ENCODE assay signal across 13 cellular contexts in genomic region chr12:7843583-7843982, GRCh38. TPM values are rescaled to one million over a fixed set of nuclear protein-coding genes. Genes with fewer than 3 reads are reported as not detected.
A peak's percentile ranks its signal among the peaks of the same experiment; 100 is the strongest.
DNase-seq lines count a peak whose midpoint lies in the region; ATAC-seq, FAIRE-seq and TF ChIP-seq lines count a peak whose summit lies in the region.
"Not testable (repeated sequence)": the region's sequence is repeated elsewhere in the genome, so short reads cannot be mapped to it uniquely, and the experiment has no call there.
"Had no signal": no experiment of that assay in that cellular context is flagged by ENCODE, and none has a peak within 500 bp of the region (broad histone marks: within the 10 kb centered on the region; RNA-seq: fewer than 3 reads in every experiment).

No MANE protein-coding gene starts in this region.

- not testable (repeated sequence) for H3K79me2 ChIP-seq in GM23338 (replicated peaks; ENCODE audit: insufficient read depth); K562 (ENCODE audit: control insufficient read depth, insufficient read depth, low read length)

- intact Hi-C loops in K562 (cut with micrococcal nuclease); mucosa of descending colon (cut with DNase I, micrococcal nuclease): not testable (repeated sequence)

- 0 out of 2 replicates have a peak overlapping the region, but pooled peaks have one; percentile 22 for H3K4me2 ChIP-seq in GM23338
- not testable (repeated sequence) for H3K4me2 ChIP-seq in K562 (ENCODE audit: insufficient read depth, low read length)

- not testable (repeated sequence) for H3K36me3 ChIP-seq in CD4-positive, CD25-positive, alpha-beta regulatory T cell (ENCODE audit: control insufficient read depth, insufficient read depth, low read length); GM23338 (ENCODE audit: insufficient read depth); K562 (ENCODE audit: control insufficient read depth, insufficient read depth, low read length); mucosa of descending colon (ENCODE audit: low read depth)

- BruUV-seq in K562 (replicated peaks; lab: Mats Ljungman, UMichigan), result not testable (repeated sequence)

- not testable (repeated sequence) for H3F3A ChIP-seq in GM23338 (replicated peaks; ENCODE audit: low read depth)

- not testable (repeated sequence) for H3K9me1 ChIP-seq in K562 (ENCODE audit: control insufficient read depth, insufficient read depth, low read length)

- not testable (repeated sequence) for H3K27ac ChIP-seq in CD4-positive, CD25-positive, alpha-beta regulatory T cell (ENCODE audit: insufficient read depth, low read length, poor library complexity, severe bottlenecking); K562 (ENCODE audit: extremely low read depth, low read depth, low read length)
- H3K27ac ChIP-seq in GM23338 (ENCODE audit: low read depth), result peak overlapping the region; percentile 68; the same call in 1 of the 2 replicates

- not testable (repeated sequence) for H3K9ac ChIP-seq in K562 (ENCODE audit: insufficient read depth in 1 of 2, low read depth in 2 of 2, low read length in 2 of 2)

- CTCF ChIA-PET in K562 (lab: Yijun Ruan, JAX; ENCODE audit: low intra/inter-chr PET ratio), result not testable (repeated sequence)

- FAIRE-seq in K562 (lab: Jason Lieb, UNC), result peak; percentile 91

- ATAC-seq in CD4-positive, CD25-positive, alpha-beta regulatory T cell (ENCODE audit: low read depth in 2 of 2), result peak; percentile 57 to 59
- ATAC-seq in GM23338, K562: not testable (repeated sequence)
- ATAC-seq in T-helper 17 cell (peak; percentile 90), mucosa of descending colon (peak; percentile 48)
- ATAC-seq in activated T-cell treated with anti-CD3 and anti-CD28 coated beads, Interleukin-2, amount 50 U/mL, for 4 hours, result peak; percentile 89 to 95
- peak; percentile 97 for ATAC-seq in stimulated activated effector memory CD8-positive, alpha-beta T cell treated with anti-CD3 and anti-CD28 coated beads, Interleukin-12 subunit alpha, Interleukin-12 subunit beta, amount 100 ng/mL, for 72 hours

- H3K9me2 ChIP-seq in GM23338 (ENCODE audit: insufficient read depth), result not testable (repeated sequence)

- not testable (repeated sequence) for H4K20me1 ChIP-seq in GM23338 (replicated peaks; ENCODE audit: insufficient read depth); K562 (replicated peaks; ENCODE audit: control insufficient read depth, insufficient read depth, low read length)

- WGBS in K562 (ENCODE audit: insufficient coverage, low coverage, missing lambda C conversion rate), result 8% methylated on average over 2 of the region's 9 CpGs

- TF ChIP-seq RAD21 in K562 (CRISPR knock-in tag; conservative IDR thresholded peaks at IDR 0.05 in 1 of 2, IDR thresholded peaks at IDR 0.05 in 1 of 2), result not testable (repeated sequence)

- H3K4me1 ChIP-seq in CD4-positive, CD25-positive, alpha-beta regulatory T cell (ENCODE audit: control insufficient read depth, insufficient read depth, low read length, poor library complexity, severe bottlenecking); K562 (replicated peaks in 1 of 2; ENCODE audit: control insufficient read depth in 2 of 2, insufficient read depth in 2 of 2, low read length in 2 of 2); mucosa of descending colon (ENCODE audit: low read depth): not testable (repeated sequence)
- H3K4me1 ChIP-seq in GM23338 (ENCODE audit: insufficient read depth), result peaks cover 43% of the 10 kb centered on the region

- TF ChIP-seq EP300 in K562 (IDR thresholded peaks at IDR 0.05; ENCODE audit: low read length), result not testable (repeated sequence)

- peaks cover 10% of the 10 kb centered on the region for H3K27me3 Mint-ChIP-seq in CD4-positive, CD25-positive, alpha-beta regulatory T cell
- H3K27me3 Mint-ChIP-seq in GM23338 (ENCODE audit: insufficient read depth, low read depth, poor library complexity) (peaks cover 14% of the 10 kb centered on the region), T-helper 17 cell (peaks cover 37% of the 10 kb centered on the region)
- not testable (repeated sequence) for H3K27me3 Mint-ChIP-seq in activated T-cell treated with anti-CD3 and anti-CD28 coated beads, Interleukin-2, amount 50 U/mL, for 4 hours (ENCODE audit: low read depth)

- in situ Hi-C loops in K562 (cut with MboI), result not testable (repeated sequence)

- not testable (repeated sequence) for H2AFZ ChIP-seq in GM23338; K562 (ENCODE audit: low read depth, low read length)

- POLR2A ChIA-PET in K562 (lab: Yijun Ruan, JAX), result not testable (repeated sequence)

- TF ChIP-seq POLR2A in K562 (conservative IDR thresholded peaks at IDR 0.05), result not testable (repeated sequence)

- DNase-seq in CD4-positive, CD25-positive, alpha-beta regulatory T cell, result peak in 1 of 3 donors; percentile 23
- not testable (repeated sequence) for DNase-seq in GM23338 (ENCODE audit: low spot score); T-helper 17 cell; activated T-cell treated with anti-CD3 and anti-CD28 coated beads, Interleukin-2, amount 50 U/mL, for 4 hours; K562 (ENCODE audit: extremely low read depth in 1 of 4, low spot score in 3 of 4); mucosa of descending colon; stimulated activated effector memory CD8-positive, alpha-beta T cell treated with anti-CD3 and anti-CD28 coated beads, Interleukin-12 subunit alpha, Interleukin-12 subunit beta, amount 100 ng/mL, for 72 hours (ENCODE audit: low spot score in 2 of 2)
- peak; percentile 40 to 47 for DNase-seq in foreskin fibroblast

- H3K27ac Mint-ChIP-seq in CD4-positive, CD25-positive, alpha-beta regulatory T cell; stimulated activated effector memory CD8-positive, alpha-beta T cell treated with anti-CD3 and anti-CD28 coated beads, Interleukin-12 subunit alpha, Interleukin-12 subunit beta, amount 100 ng/mL, for 72 hours: not testable (repeated sequence)
- H3K27ac Mint-ChIP-seq in GM23338 (0 out of 2 replicates have a peak overlapping the region, but pooled peaks have one; percentile 11), T-helper 17 cell (peak overlapping the region; percentile 39)

- not testable (repeated sequence) for TF ChIP-seq CTCF in GM23338 (conservative IDR thresholded peaks at IDR 0.05; ENCODE audit: low read depth in 2 of 2); K562 (IDR thresholded peaks at IDR 0.05 in 2 of 3, conservative IDR thresholded peaks at IDR 0.05 in 1 of 3; ENCODE audit: insufficient read depth in 2 of 3, low read depth in 1 of 3, low read length in 3 of 3); foreskin fibroblast (IDR thresholded peaks at IDR 0.05; ENCODE audit: low read depth, low read length); mucosa of descending colon (IDR thresholded peaks at IDR 0.05)

- H3K27me3 ChIP-seq in CD4-positive, CD25-positive, alpha-beta regulatory T cell (ENCODE audit: control insufficient read depth, insufficient read depth, low read length); GM23338 (ENCODE audit: insufficient read depth): not testable (repeated sequence)
- peaks cover 0 to 11% of the 10 kb centered on the region in 2 experiments; a peak in 2 of 5 replicates for H3K27me3 ChIP-seq in K562 (ENCODE audit: control insufficient read depth in 2 of 2, insufficient read depth in 2 of 2, low read length in 2 of 2)

- not testable (repeated sequence) for H3K9me3 ChIP-seq in CD4-positive, CD25-positive, alpha-beta regulatory T cell (ENCODE audit: control insufficient read depth in 2 of 2, low read length in 2 of 2); T-helper 17 cell (ENCODE audit: control insufficient read depth, low read length, poor library complexity, severe bottlenecking); K562 (replicated peaks; ENCODE audit: control insufficient read depth, insufficient read depth, low read depth, low read length); mucosa of descending colon

- H3K36me3 Mint-ChIP-seq in CD4-positive, CD25-positive, alpha-beta regulatory T cell; GM23338 (ENCODE audit: low read depth); T-helper 17 cell (ENCODE audit: low read depth); activated T-cell treated with anti-CD3 and anti-CD28 coated beads, Interleukin-2, amount 50 U/mL, for 4 hours (ENCODE audit: insufficient read depth); stimulated activated effector memory CD8-positive, alpha-beta T cell treated with anti-CD3 and anti-CD28 coated beads, Interleukin-12 subunit alpha, Interleukin-12 subunit beta, amount 100 ng/mL, for 72 hours: not testable (repeated sequence)

- H3K4me3 Mint-ChIP-seq in CD4-positive, CD25-positive, alpha-beta regulatory T cell, result peak overlapping the region in 2 of 4 donors; percentile 51 to 65
- not testable (repeated sequence) for H3K4me3 Mint-ChIP-seq in GM23338; T-helper 17 cell; activated T-cell treated with anti-CD3 and anti-CD28 coated beads, Interleukin-2, amount 50 U/mL, for 4 hours; stimulated activated effector memory CD8-positive, alpha-beta T cell treated with anti-CD3 and anti-CD28 coated beads, Interleukin-12 subunit alpha, Interleukin-12 subunit beta, amount 100 ng/mL, for 72 hours

- not testable (repeated sequence) for H3K9me3 Mint-ChIP-seq in CD4-positive, CD25-positive, alpha-beta regulatory T cell; GM23338; activated T-cell treated with anti-CD3 and anti-CD28 coated beads, Interleukin-2, amount 50 U/mL, for 4 hours; stimulated activated effector memory CD8-positive, alpha-beta T cell treated with anti-CD3 and anti-CD28 coated beads, Interleukin-12 subunit alpha, Interleukin-12 subunit beta, amount 100 ng/mL, for 72 hours

- H3K4me3 ChIP-seq in CD4-positive, CD25-positive, alpha-beta regulatory T cell (ENCODE audit: low read depth, low read length), result peak overlapping the region; percentile 32
- H3K4me3 ChIP-seq in GM23338; K562; foreskin fibroblast (ENCODE audit: low read depth in 1 of 2, low read length in 2 of 2); mucosa of descending colon: not testable (repeated sequence)

- not testable (repeated sequence) for H3K4me1 Mint-ChIP-seq in CD4-positive, CD25-positive, alpha-beta regulatory T cell; T-helper 17 cell; activated T-cell treated with anti-CD3 and anti-CD28 coated beads, Interleukin-2, amount 50 U/mL, for 4 hours (ENCODE audit: low read depth); stimulated activated effector memory CD8-positive, alpha-beta T cell treated with anti-CD3 and anti-CD28 coated beads, Interleukin-12 subunit alpha, Interleukin-12 subunit beta, amount 100 ng/mL, for 72 hours
- H3K4me1 Mint-ChIP-seq in GM23338, result peaks cover 44% of the 10 kb centered on the region

RNA-seq across cellular contexts. Expression of gene SLC2A14, which starts 29.1 kb away (rescaled TPM):
- total RNA-seq in CD4-positive, CD25-positive, alpha-beta regulatory T cell, result 0.25 TPM
- polyA plus RNA-seq in CD4-positive, CD25-positive, alpha-beta regulatory T cell, result 1 to 10 TPM in 1 of 4 donors, not detected in 3; 1.6 TPM
- 26.1 and 31.5 TPM in 2 replicates for total RNA-seq in GM23338 (2014; rRNA removed; shearing (Covaris generic))
- polyA plus RNA-seq in GM23338 (2016; fragmentation: Nextera tagmentation; extraction: Ambion mirVana) (6.7 and 6.8 TPM in 2 replicates), K562 (2011; rRNA removed) (6.3 and 6.8 TPM in 2 replicates), K562 (2014; fragmentation: Illumina TruSeq; extraction: Trizol) (0.74 and 1.1 TPM in 2 replicates), K562 (2014; fragmentation: Nextera tagmentation; extraction: Ambion mirVana) (1 to 10 TPM; 4.0 to 5.2 TPM), K562 (2014; rRNA removed) (0.13 and 0.19 TPM in 2 replicates)
- total RNA-seq in T-helper 17 cell (1 to 10 TPM in 1 of 2 donors, under 1 TPM in 1; 0.17 to 6.4 TPM), K562 (2014; rRNA removed) (0.20 TPM in 1 of 2 replicates, not detected in the other), K562 (2014; rRNA removed; fragmentation: Illumina TruSeq; extraction: Trizol) (5.4 and 6.8 TPM in 2 replicates), K562 (2015; rRNA removed; fragmentation: Illumina TruSeq; extraction: Trizol) (3.6 and 4.3 TPM in 2 replicates), K562 (2021) (7.4 and 8.9 TPM in 2 replicates), mucosa of descending colon (under 1 TPM; 0.41 to 0.81 (median 0.47) TPM)
- total RNA-seq in activated T-cell treated with anti-CD3 and anti-CD28 coated beads, Interleukin-2, amount 50 U/mL, for 4 hours, result 1 to 10 TPM in 1 of 3 donors, not detected in 2; 3.7 TPM
- total RNA-seq in K562 (2011; cell fraction: chromatin; rRNA removed; ENCODE audit: low replicate concordance), result 0.79 and 1.5 TPM in 2 replicates
- 1.4 and 4.7 TPM in 2 replicates for total RNA-seq in K562 (2011; cell fraction: nucleolus; rRNA removed)
- total RNA-seq in K562 (2011; cell fraction: nucleoplasm; rRNA removed), result 1.7 and 2.0 TPM in 2 replicates
- 4.8 and 6.8 TPM in 2 replicates for polyA plus RNA-seq in K562 (2011; cell fraction: cytosol; rRNA removed)
- polyA plus RNA-seq in K562 (2011; cell fraction: nucleus; rRNA removed), result 0.22 and 0.54 TPM in 2 replicates
- 2.4 and 4.4 TPM in 2 replicates for polyA plus RNA-seq in K562 (2012)
- polyA minus RNA-seq in K562 (2011; rRNA and poly(A)+ RNA removed), result 0.54 and 1.1 TPM in 2 replicates
- polyA minus RNA-seq in K562 (2011; cell fraction: cytosol; rRNA and poly(A)+ RNA removed), result 16.2 and 21.5 TPM in 2 replicates
- 0.54 and 0.78 TPM in 2 replicates for polyA minus RNA-seq in K562 (2011; cell fraction: nucleus; rRNA and poly(A)+ RNA removed)
- total RNA-seq: esophagus squamous epithelium, left ventricle myocardium inferior had no signal
- polyA plus RNA-seq: aorta, right cardiac atrium had no signal

RNA-seq across cellular contexts. Expression of gene NANOG, which starts 54.4 kb away (rescaled TPM):
- not detected for total RNA-seq in CD4-positive, CD25-positive, alpha-beta regulatory T cell
- polyA plus RNA-seq in CD4-positive, CD25-positive, alpha-beta regulatory T cell, result not detected
- total RNA-seq in GM23338 (2014; rRNA removed; shearing (Covaris generic)), result 134 TPM in 2 replicates
- polyA plus RNA-seq in GM23338 (2016; fragmentation: Nextera tagmentation; extraction: Ambion mirVana), result 42.0 and 48.5 TPM in 2 replicates
- not detected for total RNA-seq in T-helper 17 cell
- under 1 TPM in 2 of 3 donors, not detected in 1; 0.27 to 0.33 TPM for total RNA-seq in activated T-cell treated with anti-CD3 and anti-CD28 coated beads, Interleukin-2, amount 50 U/mL, for 4 hours
- 0.32 TPM in 1 of 2 replicates, not detected in the other for total RNA-seq in K562 (2011; cell fraction: chromatin; rRNA removed; ENCODE audit: low replicate concordance)
- total RNA-seq in K562 (2011; cell fraction: nucleolus; rRNA removed), result not detected in 2 replicates
- not detected in 2 replicates for total RNA-seq in K562 (2011; cell fraction: nucleoplasm; rRNA removed)
- total RNA-seq in K562 (2014; rRNA removed), result not detected in 2 replicates
- total RNA-seq in K562 (2014; rRNA removed; fragmentation: Illumina TruSeq; extraction: Trizol), result not detected in 2 replicates
- not detected in 2 replicates for total RNA-seq in K562 (2015; rRNA removed; fragmentation: Illumina TruSeq; extraction: Trizol)
- total RNA-seq in K562 (2021), result 0.04 and 0.38 TPM in 2 replicates
- not detected in 2 replicates for polyA plus RNA-seq in K562 (2011; rRNA removed)
- polyA plus RNA-seq in K562 (2011; cell fraction: cytosol; rRNA removed), result not detected in 2 replicates
- 0.14 TPM in 1 of 2 replicates, not detected in the other for polyA plus RNA-seq in K562 (2011; cell fraction: nucleus; rRNA removed)
- 0.01 TPM in 1 of 2 replicates, not detected in the other for polyA plus RNA-seq in K562 (2012)
- polyA plus RNA-seq in K562 (2014; fragmentation: Illumina TruSeq; extraction: Trizol), result not detected in 2 replicates
- polyA plus RNA-seq in K562 (2014; fragmentation: Nextera tagmentation; extraction: Ambion mirVana), result not detected
- not detected in 2 replicates for polyA plus RNA-seq in K562 (2014; rRNA removed)
- polyA minus RNA-seq in K562 (2011; rRNA and poly(A)+ RNA removed), result not detected in 2 replicates
- polyA minus RNA-seq in K562 (2011; cell fraction: cytosol; rRNA and poly(A)+ RNA removed), result not detected in 2 replicates
- not detected in 2 replicates for polyA minus RNA-seq in K562 (2011; cell fraction: nucleus; rRNA and poly(A)+ RNA removed)
- total RNA-seq in mucosa of descending colon, result under 1 TPM in 1 of 3 donors, not detected in 2; 0.64 TPM
- total RNA-seq: left ventricle myocardium inferior, right cardiac atrium, RPMI7951 had no signal
- polyA plus RNA-seq: aorta, right cardiac atrium had no signal

Comparison
In these comparisons a context has a peak if more than half of its experiments do, and no peak if none do; other contexts are left out.
1. RNA of gene NANOG, which starts 54.4 kb away (total RNA-seq): 134 TPM in GM23338; 0.27 to 0.33 TPM in activated T-cell treated with anti-CD3 and anti-CD28 coated beads, Interleukin-2, amount 50 U/mL, for 4 hours, 0.64 TPM in mucosa of descending colon, not detected in CD4-positive, CD25-positive, alpha-beta regulatory T cell (single experiment), not detected in T-helper 17 cell and 0.04 to 0.38 TPM in K562; every median in the first group is over 10 times any median in the second.